ENCODE assay signal across 8 cellular contexts in the genomic region with DNA sequence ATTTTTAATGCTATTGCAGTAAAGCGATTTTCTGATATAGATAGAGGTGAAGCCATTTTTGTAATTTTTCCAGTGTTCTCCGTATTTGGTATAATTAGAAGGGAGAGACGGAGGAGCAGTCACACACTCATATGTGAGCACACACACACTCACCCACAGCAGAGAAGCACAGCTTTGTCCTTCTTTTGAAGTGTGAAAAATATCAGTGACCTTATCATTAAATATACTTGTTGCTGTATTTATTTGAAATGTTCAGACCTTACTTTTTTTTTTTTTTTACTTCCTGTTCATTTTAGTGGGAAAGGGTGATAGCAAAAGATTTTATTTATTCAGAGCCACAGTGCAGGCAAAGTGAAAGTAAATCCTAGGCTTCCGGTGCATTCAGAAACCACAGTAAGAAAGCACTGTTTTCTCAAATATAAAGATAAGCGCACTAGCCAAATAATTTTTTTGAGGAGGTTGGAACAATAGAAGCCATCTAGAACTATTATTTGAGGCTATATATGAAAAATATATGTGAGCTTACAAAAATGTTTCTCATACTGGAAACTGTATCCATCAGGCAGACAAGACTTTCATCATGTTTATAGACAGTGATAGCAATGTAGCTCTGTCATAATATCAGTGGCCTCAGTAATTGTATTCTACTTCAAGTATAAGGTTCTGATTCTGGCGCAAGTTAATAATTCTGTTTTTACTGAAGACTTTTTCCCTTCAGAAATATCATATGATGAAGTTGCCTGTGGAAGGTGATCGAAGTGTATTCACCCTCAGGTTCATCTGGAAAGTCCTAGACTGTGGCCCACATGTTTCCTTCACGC. TPM values are rescaled to one million over a fixed set of nuclear protein-coding genes. Genes with fewer than 3 reads are reported as not detected.
A peak's percentile ranks its signal among the peaks of the same experiment; 100 is the strongest.
DNase-seq lines count a peak whose midpoint lies in the region; ATAC-seq lines count a peak whose summit lies in the region.

No MANE protein-coding gene starts in this region.

- H3K36me3 ChIP-seq in endocrine pancreas (ENCODE audit: control insufficient read depth, insufficient read depth, low read length) = no peaks in the 10 kb centered on the region

- H3K27me3 ChIP-seq in endocrine pancreas (ENCODE audit: control insufficient read depth, insufficient read depth, low read length) = no peaks in the 10 kb centered on the region

- H3K27me3 Mint-ChIP-seq in activated naive CD4-positive, alpha-beta T cell treated with anti-CD3 and anti-CD28 coated beads, Interleukin-2, amount 50 U/mL, for 24 hours = no peaks in the 10 kb centered on the region
- H3K27me3 Mint-ChIP-seq in naive thymus-derived CD8-positive, alpha-beta T cell = no peaks in the 10 kb centered on the region

- POLR2A ChIA-PET in naive thymus-derived CD8-positive, alpha-beta T cell (lab: Charles Lee) = interaction anchor here (1.0 to 9.1 kb wide), 3 partner anchors 19 to 177 kb away, joined by 3 to 93 read pairs (median 6); a partner anchor contains a TSS

- no peaks in the 10 kb centered on the region for H3K36me3 Mint-ChIP-seq in activated naive CD4-positive, alpha-beta T cell treated with anti-CD3 and anti-CD28 coated beads, Interleukin-2, amount 50 U/mL, for 24 hours
- no peaks in the 10 kb centered on the region for H3K36me3 Mint-ChIP-seq in naive thymus-derived CD8-positive, alpha-beta T cell

- H3K4me1 ChIP-seq in endocrine pancreas (ENCODE audit: control insufficient read depth, insufficient read depth, low read length) = peaks cover 9% of the 10 kb centered on the region

- peak overlapping the region; percentile 57 for H3K9ac ChIP-seq in endocrine pancreas (ENCODE audit: control insufficient read depth, insufficient read depth, low read length)

- H3K4me3 ChIP-seq in endocrine pancreas (ENCODE audit: control insufficient read depth, insufficient read depth, low read length) = peak overlapping the region; percentile 94

- peak overlapping the region; percentile 95 for H3K27ac Mint-ChIP-seq in activated naive CD4-positive, alpha-beta T cell treated with anti-CD3 and anti-CD28 coated beads, Interleukin-2, amount 50 U/mL, for 24 hours
- H3K27ac Mint-ChIP-seq in naive thymus-derived CD8-positive, alpha-beta T cell = peak overlapping the region; percentile 89 to 98 (median 95)

- H3K4me1 Mint-ChIP-seq in activated naive CD4-positive, alpha-beta T cell treated with anti-CD3 and anti-CD28 coated beads, Interleukin-2, amount 50 U/mL, for 24 hours = peaks cover 85% of the 10 kb centered on the region
- peaks cover 36 to 85% (median 80%) of the 10 kb centered on the region in 4 donors for H3K4me1 Mint-ChIP-seq in naive thymus-derived CD8-positive, alpha-beta T cell

- DNase-seq in activated naive CD4-positive, alpha-beta T cell treated with anti-CD3 and anti-CD28 coated beads, Interleukin-2, amount 50 U/mL, for 16 hours = no peak
- DNase-seq in SHP77 treated with DMSO at 0.1 percent for 48 hours (lab: John Stamatoyannopoulos, UW) (peak; percentile 68), NCI-H345 (lab: John Stamatoyannopoulos, UW) (no peak), T-helper 9 cell (no peak)
- peak in 3 of 10 donors; percentile 52 to 58 (median 55) for DNase-seq in naive thymus-derived CD8-positive, alpha-beta T cell

- H3K9me3 Mint-ChIP-seq in activated naive CD4-positive, alpha-beta T cell treated with anti-CD3 and anti-CD28 coated beads, Interleukin-2, amount 50 U/mL, for 24 hours = no peaks in the 10 kb centered on the region
- no peaks in the 10 kb centered on the region for H3K9me3 Mint-ChIP-seq in naive thymus-derived CD8-positive, alpha-beta T cell

- ATAC-seq in HG03064 (IDR thresholded peaks at IDR 0.05; ENCODE audit: low read depth, unreplicated experiment) = peak; percentile 59
- peak; percentile 54 to 64 for ATAC-seq in naive thymus-derived CD8-positive, alpha-beta T cell

- peak overlapping the region; percentile 90 for H3K4me3 Mint-ChIP-seq in activated naive CD4-positive, alpha-beta T cell treated with anti-CD3 and anti-CD28 coated beads, Interleukin-2, amount 50 U/mL, for 24 hours
- H3K4me3 Mint-ChIP-seq in naive thymus-derived CD8-positive, alpha-beta T cell = peak overlapping the region; percentile 80 to 93 (median 89)

- H3K9me3 ChIP-seq in endocrine pancreas (ENCODE audit: control insufficient read depth, low read length) = no peaks in the 10 kb centered on the region

RNA-seq across cellular contexts. Expression of a gene that starts 37.2 kb away (rescaled TPM):
- total RNA-seq in naive thymus-derived CD8-positive, alpha-beta T cell = 10 to 100 TPM; 32.8 to 33.6 TPM
- 1 to 10 TPM; 2.8 to 7.1 (median 3.7) TPM for polyA plus RNA-seq in naive thymus-derived CD8-positive, alpha-beta T cell

RNA-seq across cellular contexts. Expression of a gene that starts 38.9 kb away (rescaled TPM):
- total RNA-seq in naive thymus-derived CD8-positive, alpha-beta T cell = 10 to 100 TPM; 34.7 to 35.1 TPM
- polyA plus RNA-seq in naive thymus-derived CD8-positive, alpha-beta T cell = 10 to 100 TPM; 14.7 to 28.5 (median 19.6) TPM
